In the genomic region with DNA sequence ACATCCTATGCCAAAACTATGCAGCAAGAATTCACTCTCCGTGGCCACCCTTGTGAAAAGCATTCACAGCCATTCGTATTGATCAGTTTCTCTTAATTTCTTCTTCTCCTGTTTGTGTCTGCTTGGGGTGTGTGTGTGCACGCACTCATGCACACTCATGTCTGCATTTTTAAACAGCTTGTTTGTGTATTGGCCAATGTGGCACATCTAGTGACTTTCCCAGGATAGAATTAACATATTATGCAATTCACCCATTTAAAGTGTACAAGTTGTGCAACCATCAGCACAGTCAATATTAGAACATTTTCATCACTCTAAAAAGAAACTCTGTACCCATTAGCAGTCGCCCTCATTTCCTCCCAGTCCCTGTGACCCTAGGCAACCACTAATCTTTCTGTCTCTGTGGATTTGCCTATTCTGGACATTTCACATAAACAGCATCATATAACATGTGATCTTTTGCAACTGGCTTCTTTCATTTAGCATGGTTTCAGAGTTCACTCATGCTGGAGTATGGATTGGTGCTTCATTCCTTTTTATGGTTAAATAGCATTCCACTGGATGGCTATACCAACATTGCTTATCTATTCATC, we compare ENCODE assay signal across 21 cellular contexts. TPM values are rescaled to one million over a fixed set of nuclear protein-coding genes. Genes with fewer than 3 reads are reported as not detected.
A peak's percentile ranks its signal among the peaks of the same experiment; 100 is the strongest.
DNase-seq lines count a peak whose midpoint lies in the region; ATAC-seq and TF ChIP-seq lines count a peak whose summit lies in the region.
"Had no signal": no experiment of that assay in that cellular context is flagged by ENCODE, and none has a peak within 500 bp of the region (broad histone marks: within the 10 kb centered on the region; RNA-seq: fewer than 3 reads in every experiment).

No MANE protein-coding gene starts in this region.

- H3K36me3 Mint-ChIP-seq in CD14-positive monocyte (no peaks in the 10 kb centered on the region), Calu3 (ENCODE audit: insufficient read depth, unreplicated experiment) (no peaks in the 10 kb centered on the region)

- H3K27ac ChIP-seq in liver (ENCODE audit: low read depth in 1 of 2, low read length in 2 of 2) = peak overlapping the region; percentile 65 to 77
- H3K27ac ChIP-seq: VCaP had no signal

- H3K27me3 Mint-ChIP-seq in CD14-positive monocyte (ENCODE audit: low read depth in 3 of 3) = peaks cover 3 to 7% (median 4%) of the 10 kb centered on the region in 3 donors
- peaks cover 57% of the 10 kb centered on the region for H3K27me3 Mint-ChIP-seq in Calu3 (ENCODE audit: unreplicated experiment)

- peaks cover 2 to 9% (median 6%) of the 10 kb centered on the region in 7 donors for H3K9me3 Mint-ChIP-seq in CD14-positive monocyte
- peaks cover 2% of the 10 kb centered on the region for H3K9me3 Mint-ChIP-seq in Calu3 (ENCODE audit: low read depth, unreplicated experiment)
- H3K9me3 Mint-ChIP-seq: activated CD8-positive, alpha-beta T cell treated with anti-CD3 and anti-CD28 coated beads for 36 hours; activated T-helper 17 cell treated with anti-CD3 and anti-CD28 coated beads, Interleukin-2, amount 50 U/mL, for 72 hours had no signal

- DNase-seq in CD14-positive monocyte (ENCODE audit: low spot score) (no peak), OCI-M1 (lab: John Stamatoyannopoulos, UW) (peak; percentile 0), fibroblast of gingiva (ENCODE audit: low read depth) (peak; percentile 78), Calu3 (no peak), 8988T (no peak)
- DNase-seq: activated CD8-positive, alpha-beta T cell treated with anti-CD3 and anti-CD28 coated beads for 36 hours; Caco-2; cortex of kidney; HCEC 1CT; left colon; NCI-H1417 treated with DMSO at 0.1 percent for 48 hours; posterior cingulate gyrus; stimulated activated naive CD8-positive, alpha-beta T cell treated with anti-CD3 and anti-CD28 coated beads, Interleukin-15, Interleukin-2, amounts not matched to agents 100 U/mL and 50 U/mL, for 24 hours had no signal

- intact Hi-C loops in CD14-positive monocyte (cut with micrococcal nuclease) = no loop called here
- intact Hi-C loops in Calu3 (cut with micrococcal nuclease; ENCODE audit: unreplicated experiment) = no loop called here

- TF ChIP-seq RAD21 in liver (IDR thresholded peaks at IDR 0.05) = peak; percentile 49 to 63

- H3K4me1 ChIP-seq in liver (ENCODE audit: control insufficient read depth in 4 of 4, insufficient read depth in 4 of 4, low read length in 3 of 4) = peaks cover 3 to 26% (median 22%) of the 10 kb centered on the region in 4 donors

- H3K4me3 ChIP-seq in liver (ENCODE audit: low read depth in 1 of 3, low read length in 3 of 3) = no peak overlapping the region
- H3K4me3 ChIP-seq: GM12878 had no signal

- H3K27me3 ChIP-seq in liver (ENCODE audit: control insufficient read depth in 4 of 4, insufficient read depth in 4 of 4, low read length in 3 of 4) = no peaks in the 10 kb centered on the region

- 27% methylated on average over 4 of the region's 4 CpGs for WGBS in liver

- ATAC-seq in HG03139 (IDR thresholded peaks at IDR 0.05; ENCODE audit: unreplicated experiment) = no peak
- ATAC-seq in HG02610 (IDR thresholded peaks at IDR 0.05; ENCODE audit: unreplicated experiment) = no peak
- ATAC-seq: activated CD8-positive, alpha-beta T cell treated with anti-CD3 and anti-CD28 coated beads for 36 hours; activated T-helper 17 cell treated with anti-CD3 and anti-CD28 coated beads, Interleukin-2, amount 50 U/mL, for 72 hours; GM12878; left colon; stimulated activated naive CD8-positive, alpha-beta T cell treated with anti-CD3 and anti-CD28 coated beads, Interleukin-15, Interleukin-2, amounts not matched to agents 100 U/mL and 50 U/mL, for 24 hours had no signal

- TF ChIP-seq CTCF in CD14-positive monocyte (IDR thresholded peaks at IDR 0.05) (no peak), liver (IDR thresholded peaks at IDR 0.05; ENCODE audit: low read depth, low read length, missing input control) (no peak), Calu3 (IDR thresholded peaks at IDR 0.05; ENCODE audit: unreplicated experiment) (no peak)

- no peaks in the 10 kb centered on the region for H3K36me3 ChIP-seq in liver (ENCODE audit: control insufficient read depth in 4 of 4, insufficient read depth in 3 of 4, low read depth in 1 of 4, low read length in 3 of 4)

- CTCF ChIA-PET in Calu3 (lab: Charles Lee) = no interaction called here

- H3K27ac Mint-ChIP-seq in CD14-positive monocyte (peak overlapping the region in 5 of 7 donors; percentile 18 to 64 (median 41)), Calu3 (ENCODE audit: unreplicated experiment) (no peak overlapping the region)
- H3K27ac Mint-ChIP-seq: activated CD8-positive, alpha-beta T cell treated with anti-CD3 and anti-CD28 coated beads for 36 hours; activated T-helper 17 cell treated with anti-CD3 and anti-CD28 coated beads, Interleukin-2, amount 50 U/mL, for 72 hours had no signal

- no peaks in the 10 kb centered on the region for H3K9me3 ChIP-seq in liver (ENCODE audit: control insufficient read depth in 4 of 4, low read length in 3 of 4)
- H3K9me3 ChIP-seq: Caco-2 had no signal

- no peak overlapping the region for H3K9ac ChIP-seq in liver (ENCODE audit: low read depth in 1 of 2, low read length in 2 of 2)

- H3K4me1 Mint-ChIP-seq in CD14-positive monocyte = peaks cover 37% of the 10 kb centered on the region
- H3K4me1 Mint-ChIP-seq in Calu3 (ENCODE audit: low read depth, unreplicated experiment) = no peaks in the 10 kb centered on the region
- H3K4me1 Mint-ChIP-seq: activated T-helper 17 cell treated with anti-CD3 and anti-CD28 coated beads, Interleukin-2, amount 50 U/mL, for 72 hours had no signal

- no TSS peak for BruUV-seq in Calu3 (replicated peaks; lab: Mats Ljungman, UMichigan)

- H3K4me3 Mint-ChIP-seq in CD14-positive monocyte (peak overlapping the region in 1 of 2 donors; percentile 56), Calu3 (ENCODE audit: low read depth, unreplicated experiment) (no peak overlapping the region)
- H3K4me3 Mint-ChIP-seq: activated CD8-positive, alpha-beta T cell treated with anti-CD3 and anti-CD28 coated beads for 36 hours; activated T-helper 17 cell treated with anti-CD3 and anti-CD28 coated beads, Interleukin-2, amount 50 U/mL, for 72 hours had no signal

TF ChIP-seq in liver, 16 proteins besides CTCF, POLR2A, EP300 and RAD21 (continues in another document):
- TF ChIP-seq, protein P1, sequence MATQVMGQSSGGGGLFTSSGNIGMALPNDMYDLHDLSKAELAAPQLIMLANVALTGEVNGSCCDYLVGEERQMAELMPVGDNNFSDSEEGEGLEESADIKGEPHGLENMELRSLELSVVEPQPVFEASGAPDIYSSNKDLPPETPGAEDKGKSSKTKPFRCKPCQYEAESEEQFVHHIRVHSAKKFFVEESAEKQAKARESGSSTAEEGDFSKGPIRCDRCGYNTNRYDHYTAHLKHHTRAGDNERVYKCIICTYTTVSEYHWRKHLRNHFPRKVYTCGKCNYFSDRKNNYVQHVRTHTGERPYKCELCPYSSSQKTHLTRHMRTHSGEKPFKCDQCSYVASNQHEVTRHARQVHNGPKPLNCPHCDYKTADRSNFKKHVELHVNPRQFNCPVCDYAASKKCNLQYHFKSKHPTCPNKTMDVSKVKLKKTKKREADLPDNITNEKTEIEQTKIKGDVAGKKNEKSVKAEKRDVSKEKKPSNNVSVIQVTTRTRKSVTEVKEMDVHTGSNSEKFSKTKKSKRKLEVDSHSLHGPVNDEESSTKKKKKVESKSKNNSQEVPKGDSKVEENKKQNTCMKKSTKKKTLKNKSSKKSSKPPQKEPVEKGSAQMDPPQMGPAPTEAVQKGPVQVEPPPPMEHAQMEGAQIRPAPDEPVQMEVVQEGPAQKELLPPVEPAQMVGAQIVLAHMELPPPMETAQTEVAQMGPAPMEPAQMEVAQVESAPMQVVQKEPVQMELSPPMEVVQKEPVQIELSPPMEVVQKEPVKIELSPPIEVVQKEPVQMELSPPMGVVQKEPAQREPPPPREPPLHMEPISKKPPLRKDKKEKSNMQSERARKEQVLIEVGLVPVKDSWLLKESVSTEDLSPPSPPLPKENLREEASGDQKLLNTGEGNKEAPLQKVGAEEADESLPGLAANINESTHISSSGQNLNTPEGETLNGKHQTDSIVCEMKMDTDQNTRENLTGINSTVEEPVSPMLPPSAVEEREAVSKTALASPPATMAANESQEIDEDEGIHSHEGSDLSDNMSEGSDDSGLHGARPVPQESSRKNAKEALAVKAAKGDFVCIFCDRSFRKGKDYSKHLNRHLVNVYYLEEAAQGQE (IDR thresholded peaks at IDR 0.05) = peak; percentile 70
- TF ChIP-seq FOXA1 (IDR thresholded peaks at IDR 0.05) = peak; percentile 85
- peak; percentile 91 for TF ChIP-seq SP1 (IDR thresholded peaks at IDR 0.05)
- peak in 1 of 2 donors; percentile 83 for TF ChIP-seq EGR1 (IDR thresholded peaks at IDR 0.05; ENCODE audit: low read depth in 2 of 2)
- TF ChIP-seq FOXA2 (IDR thresholded peaks at IDR 0.05) = peak; percentile 90
- TF ChIP-seq, protein P2, sequence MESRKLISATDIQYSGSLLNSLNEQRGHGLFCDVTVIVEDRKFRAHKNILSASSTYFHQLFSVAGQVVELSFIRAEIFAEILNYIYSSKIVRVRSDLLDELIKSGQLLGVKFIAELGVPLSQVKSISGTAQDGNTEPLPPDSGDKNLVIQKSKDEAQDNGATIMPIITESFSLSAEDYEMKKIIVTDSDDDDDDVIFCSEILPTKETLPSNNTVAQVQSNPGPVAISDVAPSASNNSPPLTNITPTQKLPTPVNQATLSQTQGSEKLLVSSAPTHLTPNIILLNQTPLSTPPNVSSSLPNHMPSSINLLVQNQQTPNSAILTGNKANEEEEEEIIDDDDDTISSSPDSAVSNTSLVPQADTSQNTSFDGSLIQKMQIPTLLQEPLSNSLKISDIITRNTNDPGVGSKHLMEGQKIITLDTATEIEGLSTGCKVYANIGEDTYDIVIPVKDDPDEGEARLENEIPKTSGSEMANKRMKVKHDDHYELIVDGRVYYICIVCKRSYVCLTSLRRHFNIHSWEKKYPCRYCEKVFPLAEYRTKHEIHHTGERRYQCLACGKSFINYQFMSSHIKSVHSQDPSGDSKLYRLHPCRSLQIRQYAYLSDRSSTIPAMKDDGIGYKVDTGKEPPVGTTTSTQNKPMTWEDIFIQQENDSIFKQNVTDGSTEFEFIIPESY (IDR thresholded peaks at IDR 0.05) = peak; percentile 94
- TF ChIP-seq, protein P3, sequence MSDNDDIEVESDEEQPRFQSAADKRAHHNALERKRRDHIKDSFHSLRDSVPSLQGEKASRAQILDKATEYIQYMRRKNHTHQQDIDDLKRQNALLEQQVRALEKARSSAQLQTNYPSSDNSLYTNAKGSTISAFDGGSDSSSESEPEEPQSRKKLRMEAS (IDR thresholded peaks at IDR 0.05) = peak; percentile 96
- TF ChIP-seq TAF1 (conservative IDR thresholded peaks at IDR 0.05) = no peak
- peak; percentile 68 to 84 for TF ChIP-seq JUND (IDR thresholded peaks at IDR 0.05)
- TF ChIP-seq HNF4A (conservative IDR thresholded peaks at IDR 0.05) = peak; percentile 88 to 96
- peak; percentile 85 for TF ChIP-seq YY1 (IDR thresholded peaks at IDR 0.05)
- TF ChIP-seq RXRA (IDR thresholded peaks at IDR 0.05) = peak; percentile 89 to 98
- TF ChIP-seq NR2F2 (IDR thresholded peaks at IDR 0.05) = no peak
- peak in 1 of 2 donors; percentile 71 for TF ChIP-seq GABPA (IDR thresholded peaks at IDR 0.05 in 1 of 2, conservative IDR thresholded peaks at IDR 0.05 in 1 of 2)

RNA-seq across cellular contexts. Expression of a gene that starts 20.1 kb away (rescaled TPM):
- polyA plus RNA-seq in CD14-positive monocyte (not detected), liver (under 1 TPM in 1 of 2 donors, not detected in 1; 0.53 TPM)
- total RNA-seq in liver (under 1 TPM in 1 of 2 donors, not detected in 1; 0.59 TPM), Calu3 (2022) (5.7 TPM in 2 replicates)
- total RNA-seq: activated CD8-positive, alpha-beta T cell treated with anti-CD3 and anti-CD28 coated beads for 36 hours; activated T-helper 17 cell treated with anti-CD3 and anti-CD28 coated beads, Interleukin-2, amount 50 U/mL, for 72 hours; G401; GM12878 had no signal
- polyA plus RNA-seq: AG04450 had no signal

Comparison
In these comparisons a context has a peak if more than half of its experiments do, and no peak if none do; other contexts are left out.
1. DNase-seq: peak in OCI-M1 (single experiment) and fibroblast of gingiva (single experiment); none in CD14-positive monocyte (single experiment), Calu3 (single experiment) and 8988T (single experiment).